Comparison of ENCODE assay signal across 8 cellular contexts in genomic region chr9:70044450-70045307, GRCh38. TPM values are rescaled to one million over a fixed set of nuclear protein-coding genes. Genes with fewer than 3 reads are reported as not detected.
A peak's percentile ranks its signal among the peaks of the same experiment; 100 is the strongest.
DNase-seq lines count a peak whose midpoint lies in the region; ATAC-seq and TF ChIP-seq lines count a peak whose summit lies in the region.

No MANE protein-coding gene starts in this region.

- POLR2A ChIA-PET in Caco-2 (lab: Charles Lee) = no interaction called here

- DNase-seq in Caco-2 = no peak
- DNase-seq in foreskin fibroblast = peak; percentile 36 to 76
- DNase-seq in osteocyte (ENCODE audit: extremely low spot score, unreplicated experiment) = no peak
- DNase-seq in NCI-H345 treated with DMSO at 0.1 percent for 48 hours (lab: John Stamatoyannopoulos, UW; ENCODE audit: unreplicated experiment) = no peak
- no peak for DNase-seq in mesenteric fat pad (ENCODE audit: low spot score)
- no peak for DNase-seq in NCI-H1092 (lab: John Stamatoyannopoulos, UW)

- H3K36me3 Mint-ChIP-seq in Caco-2 (ENCODE audit: insufficient read depth, unreplicated experiment) (no peaks in the 10 kb centered on the region), osteocyte (ENCODE audit: unreplicated experiment) (no peaks in the 10 kb centered on the region)
- no peaks in the 10 kb centered on the region for H3K36me3 Mint-ChIP-seq in T-helper 1 cell treated with Interleukin-12 subunit alpha and Interleukin-12 subunit beta and Interleukin-4 antibody, amounts not matched to agents 30 μg/mL and 1 μg/mL, for 36 hours (ENCODE audit: low read depth)

- TF ChIP-seq CTCF in Caco-2 (IDR thresholded peaks at IDR 0.05; ENCODE audit: insufficient read depth in 1 of 2, low read depth in 1 of 2, low read length in 1 of 2, severe bottlenecking in 1 of 2, unreplicated experiment in 1 of 2) (no peak), foreskin fibroblast (IDR thresholded peaks at IDR 0.05; ENCODE audit: low read depth, low read length) (no peak), osteocyte (IDR thresholded peaks at IDR 0.05) (no peak)

- peaks cover 6% of the 10 kb centered on the region for H3K4me1 Mint-ChIP-seq in Caco-2 (ENCODE audit: low read depth, unreplicated experiment)
- peaks cover 6% of the 10 kb centered on the region for H3K4me1 Mint-ChIP-seq in T-helper 1 cell treated with Interleukin-12 subunit alpha and Interleukin-12 subunit beta and Interleukin-4 antibody, amounts not matched to agents 30 μg/mL and 1 μg/mL, for 36 hours (ENCODE audit: low read depth)
- peaks cover 62% of the 10 kb centered on the region for H3K4me1 Mint-ChIP-seq in osteocyte (ENCODE audit: unreplicated experiment)

- no peak for ATAC-seq in GM18867 (IDR thresholded peaks at IDR 0.05; ENCODE audit: unreplicated experiment)

- no peaks in the 10 kb centered on the region for H3K4me1 ChIP-seq in Caco-2

- H3K27me3 Mint-ChIP-seq in Caco-2 (ENCODE audit: insufficient read depth, unreplicated experiment) (peaks cover 3% of the 10 kb centered on the region), osteocyte (ENCODE audit: unreplicated experiment) (no peaks in the 10 kb centered on the region)
- H3K27me3 Mint-ChIP-seq in T-helper 1 cell treated with Interleukin-12 subunit alpha and Interleukin-12 subunit beta and Interleukin-4 antibody, amounts not matched to agents 30 μg/mL and 1 μg/mL, for 36 hours (ENCODE audit: low read depth) = peaks cover 57% of the 10 kb centered on the region

- H3K36me3 ChIP-seq in Caco-2 (ENCODE audit: control insufficient read depth, insufficient read depth, low read length) = no peaks in the 10 kb centered on the region

- intact Hi-C loops in Caco-2 (cut with micrococcal nuclease; ENCODE audit: unreplicated experiment) = no loop called here

- H3K27me3 ChIP-seq in Caco-2 (replicated peaks; ENCODE audit: control insufficient read depth, insufficient read depth, low read length) = no peaks in the 10 kb centered on the region

- CTCF ChIA-PET in Caco-2 (lab: Charles Lee) = no interaction called here

- BruUV-seq in Caco-2 (replicated peaks; lab: Mats Ljungman, UMichigan) = no TSS peak

- H3K9me3 ChIP-seq in Caco-2 = no peaks in the 10 kb centered on the region

- no peak overlapping the region for H3K4me3 ChIP-seq in Caco-2 (ENCODE audit: low read depth, low read length)
- H3K4me3 ChIP-seq in foreskin fibroblast (ENCODE audit: low read depth in 1 of 2, low read length in 2 of 2) = peak overlapping the region; percentile 56 to 62

- H3K9me3 Mint-ChIP-seq in Caco-2 (ENCODE audit: unreplicated experiment) (no peaks in the 10 kb centered on the region), osteocyte (ENCODE audit: unreplicated experiment) (no peaks in the 10 kb centered on the region)
- H3K9me3 Mint-ChIP-seq in T-helper 1 cell treated with Interleukin-12 subunit alpha and Interleukin-12 subunit beta and Interleukin-4 antibody, amounts not matched to agents 30 μg/mL and 1 μg/mL, for 36 hours = no peaks in the 10 kb centered on the region

- H3K4me3 Mint-ChIP-seq in Caco-2 (ENCODE audit: unreplicated experiment) (peak overlapping the region; percentile 31), osteocyte (ENCODE audit: unreplicated experiment) (peak overlapping the region; percentile 82)
- peak overlapping the region; percentile 17 for H3K4me3 Mint-ChIP-seq in T-helper 1 cell treated with Interleukin-12 subunit alpha and Interleukin-12 subunit beta and Interleukin-4 antibody, amounts not matched to agents 30 μg/mL and 1 μg/mL, for 36 hours

- H3K27ac Mint-ChIP-seq in Caco-2 (ENCODE audit: unreplicated experiment) = no peak overlapping the region
- no peak overlapping the region for H3K27ac Mint-ChIP-seq in T-helper 1 cell treated with Interleukin-12 subunit alpha and Interleukin-12 subunit beta and Interleukin-4 antibody, amounts not matched to agents 30 μg/mL and 1 μg/mL, for 36 hours
- H3K27ac Mint-ChIP-seq in osteocyte (ENCODE audit: unreplicated experiment) = peak overlapping the region; percentile 82

RNA-seq across cellular contexts. Expression of gene MAMDC2, which starts 1.0 kb away (rescaled TPM):
- not detected in 2 replicates for total RNA-seq in Caco-2 (2022)
- total RNA-seq in osteocyte = 11.3 and 11.8 TPM in 2 replicates
- 3.7 TPM for total RNA-seq in mesenteric fat pad

Comparison
In these comparisons a context has a peak if more than half of its experiments do, and no peak if none do; other contexts are left out.
1. DNase-seq: peak in foreskin fibroblast (2 of 2); none in Caco-2 (0 of 2), osteocyte (single experiment), NCI-H345 treated with DMSO at 0.1 percent for 48 hours (single experiment), mesenteric fat pad (single experiment) and NCI-H1092 (single experiment).
2. H3K4me3 Mint-ChIP-seq: peak in every context shown above with its lines; median percentile 82 in osteocyte; 31 in Caco-2; 17 in T-helper 1 cell treated with Interleukin-12 subunit alpha and Interleukin-12 subunit beta and Interleukin-4 antibody, amounts not matched to agents 30 μg/mL and 1 μg/mL, for 36 hours.